14 cellular contexts compared by ENCODE assay signal in genomic region chr13:72970301-72970880, GRCh38.
"Had no signal": no experiment of that assay in that cellular context is flagged by ENCODE, and none has a peak within 500 bp of the region (broad histone marks: within the 10 kb centered on the region; RNA-seq: fewer than 3 reads in every experiment).

No MANE protein-coding gene starts in this region.

- H3K27ac Mint-ChIP-seq: activated naive CD8-positive, alpha-beta T cell; naive B cell; T-helper 1 cell treated with Interleukin-12 subunit alpha and Interleukin-12 subunit beta and Interleukin-4 antibody, amounts not matched to agents 30 μg/mL and 1 μg/mL, for 36 hours had no signal

- H3K9me3 Mint-ChIP-seq: activated T-cell treated with anti-CD3 and anti-CD28 coated beads, Interleukin-2, amount 50 U/mL, for 4 hours; naive B cell; T-helper 1 cell treated with Interleukin-12 subunit alpha and Interleukin-12 subunit beta and Interleukin-4 antibody, amounts not matched to agents 30 μg/mL and 1 μg/mL, for 36 hours had no signal

- ATAC-seq: activated T-cell treated with anti-CD3 and anti-CD28 coated beads, Interleukin-2, amount 50 U/mL, for 4 hours; gastrocnemius medialis; heart right ventricle had no signal

- H3K4me3 Mint-ChIP-seq: activated naive CD8-positive, alpha-beta T cell; activated T-cell treated with anti-CD3 and anti-CD28 coated beads, Interleukin-2, amount 50 U/mL, for 4 hours; naive B cell; T-helper 1 cell treated with Interleukin-12 subunit alpha and Interleukin-12 subunit beta and Interleukin-4 antibody, amounts not matched to agents 30 μg/mL and 1 μg/mL, for 36 hours had no signal

- H3K9me3 ChIP-seq: gastrocnemius medialis, heart right ventricle, right atrium auricular region, spleen, upper lobe of left lung had no signal

- H3K27me3 ChIP-seq: gastrocnemius medialis, heart right ventricle, right atrium auricular region, spleen, upper lobe of left lung had no signal

- H3K27me3 Mint-ChIP-seq: activated naive CD8-positive, alpha-beta T cell; naive B cell had no signal

- H3K36me3 ChIP-seq: right atrium auricular region had no signal

- H3K4me1 Mint-ChIP-seq: naive B cell had no signal

- H3K4me1 ChIP-seq: gastrocnemius medialis, heart right ventricle, right atrium auricular region, spleen, upper lobe of left lung had no signal

- H3K27ac ChIP-seq: gastrocnemius medialis, heart right ventricle, right atrium auricular region, spleen, upper lobe of left lung had no signal

- H3K4me3 ChIP-seq: gastrocnemius medialis, heart right ventricle, right atrium auricular region, spleen, upper lobe of left lung had no signal

- DNase-seq: activated CD4-positive, alpha-beta T cell treated with anti-CD3 and anti-CD28 coated beads, Interleukin-2, amount 50 U/mL, for 1 hour; activated gamma-delta T cell; activated T-cell treated with anti-CD3 and anti-CD28 coated beads, Interleukin-2, amount 50 U/mL, for 4 hours; gastrocnemius medialis; heart right ventricle; naive B cell; spleen; stimulated activated CD4-positive, alpha-beta T cell treated with anti-CD3 and anti-CD28 coated beads, Interleukin-1b, Interleukin-23, amount 100 ng/mL, for 48 hours; stimulated activated naive CD4-positive, alpha-beta T cell; substantia nigra; upper lobe of left lung had no signal
